Comparison of ENCODE assay signal across 24 cellular contexts in genomic region chr7:32531402-32531801, GRCh38. TPM values are rescaled to one million over a fixed set of nuclear protein-coding genes. Genes with fewer than 3 reads are reported as not detected.
DNase-seq lines count a peak whose midpoint lies in the region; ATAC-seq, FAIRE-seq and TF ChIP-seq lines count a peak whose summit lies in the region.
"Had no signal": no experiment of that assay in that cellular context is flagged by ENCODE, and none has a peak within 500 bp of the region (broad histone marks: within the 10 kb centered on the region; RNA-seq: fewer than 3 reads in every experiment).

No MANE protein-coding gene starts in this region.

- no peak overlapping the region for H3K4ac ChIP-seq in trophoblast cell (ENCODE audit: low read depth, low read length)
- no peak overlapping the region for H3K4ac ChIP-seq in mesenchymal stem cell (ENCODE audit: low read depth in 1 of 2, low read length in 2 of 2)

- H3K27me3 ChIP-seq in HepG2 (ENCODE audit: control insufficient read depth in 1 of 2, insufficient read depth in 2 of 2, low read length in 2 of 2) (no peaks in the 10 kb centered on the region), right lobe of liver (no peaks in the 10 kb centered on the region), trophoblast cell (ENCODE audit: insufficient read depth, low read length) (no peaks in the 10 kb centered on the region), mesenchymal stem cell (ENCODE audit: control insufficient read depth in 1 of 2, insufficient read depth in 1 of 2, low read length in 2 of 2) (no peaks in the 10 kb centered on the region), foreskin keratinocyte (no peaks in the 10 kb centered on the region)
- H3K27me3 ChIP-seq: BE2C; BLaER1 treated with 17β-estradiol and CSF1 and Interleukin-3, amounts not matched to agents 10 nM and 100 nM had no signal

- peak overlapping the region; percentile 11 for H3K18ac ChIP-seq in trophoblast cell (ENCODE audit: low read length)
- no peak overlapping the region for H3K18ac ChIP-seq in mesenchymal stem cell (ENCODE audit: low read depth in 1 of 2, low read length in 2 of 2)

- H3K27ac Mint-ChIP-seq in WTC11, result no peak overlapping the region
- H3K27ac Mint-ChIP-seq: CD14-positive monocyte; CD4-positive, alpha-beta T cell had no signal

- no peak for TF ChIP-seq RAD21 in HepG2 (CRISPR knock-in tag; IDR thresholded peaks at IDR 0.05)

- H3K36me3 Mint-ChIP-seq in WTC11, result no peaks in the 10 kb centered on the region

- H3K79me1 ChIP-seq in trophoblast cell (ENCODE audit: low read length) (no peaks in the 10 kb centered on the region), mesenchymal stem cell (replicated peaks; ENCODE audit: low read length, poor library complexity, severe bottlenecking) (peaks cover 26% of the 10 kb centered on the region)

- TF ChIP-seq POLR2A in HepG2 (IDR thresholded peaks at IDR 0.05; ENCODE audit: insufficient read depth in 1 of 2, low read depth in 2 of 2, low read length in 2 of 2), result no peak
- no peak for TF ChIP-seq POLR2A in right lobe of liver (IDR thresholded peaks at IDR 0.05)

- H4K8ac ChIP-seq in trophoblast cell (ENCODE audit: low read depth, low read length) (peak overlapping the region; percentile 23), mesenchymal stem cell (ENCODE audit: low read length) (no peak overlapping the region)

- H3K4me3 ChIP-seq in HepG2 (replicated peaks in 1 of 3; ENCODE audit: insufficient read depth in 1 of 3, low read depth in 2 of 3, low read length in 3 of 3), result no peak overlapping the region
- no peak overlapping the region for H3K4me3 ChIP-seq in right lobe of liver
- no peak overlapping the region for H3K4me3 ChIP-seq in trophoblast cell (ENCODE audit: low read depth, low read length)
- H3K4me3 ChIP-seq in mesenchymal stem cell (ENCODE audit: insufficient read depth in 1 of 2, low read depth in 1 of 2, low read length in 2 of 2), result no peak overlapping the region
- H3K4me3 ChIP-seq: A549; BLaER1 treated with 17β-estradiol and CSF1 and Interleukin-3, amounts not matched to agents 10 nM and 100 nM had no signal

- H3K4me1 Mint-ChIP-seq in WTC11, result peaks cover 66% of the 10 kb centered on the region

- intact Hi-C loops in HepG2 (cut with micrococcal nuclease; ENCODE audit: unreplicated experiment) (no loop called here), right lobe of liver (cut with DNase I) (no loop called here)

- BruUV-seq in HepG2 (replicated peaks; lab: Mats Ljungman, UMichigan), result no TSS peak

- H2AK5ac ChIP-seq in trophoblast cell (ENCODE audit: low read length), result no peak overlapping the region
- no peak overlapping the region for H2AK5ac ChIP-seq in mesenchymal stem cell (ENCODE audit: low read length, severe bottlenecking)

- H3K23ac ChIP-seq in trophoblast cell (ENCODE audit: low read length), result no peak overlapping the region
- H3K23ac ChIP-seq in mesenchymal stem cell (ENCODE audit: low read length in 2 of 2), result no peak overlapping the region

- TF ChIP-seq CTCF in HepG2 (CRISPR knock-in tag; IDR thresholded peaks at IDR 0.05) (no peak), right lobe of liver (IDR thresholded peaks at IDR 0.05) (no peak), WTC11 (IDR thresholded peaks at IDR 0.05) (no peak), foreskin keratinocyte (conservative IDR thresholded peaks at IDR 0.05) (no peak)

- no peaks in the 10 kb centered on the region for H3K9me3 Mint-ChIP-seq in WTC11
- H3K9me3 Mint-ChIP-seq: CD4-positive, alpha-beta T cell had no signal

- CTCF ChIA-PET in HepG2 (lab: Yijun Ruan, JAX; ENCODE audit: low intra/inter-chr PET ratio, low total read pairs), result no interaction called here
- CTCF ChIA-PET in WTC11 (lab: Charles Lee), result interaction anchor here (0.8 kb wide), 1 partner anchor 36 kb away, joined by 3 read pairs; the partner anchor contains the start of gene AVL9

- DNase-seq in HepG2 (ENCODE audit: low spot score), result no peak
- DNase-seq in right lobe of liver, result no peak
- no peak for DNase-seq in WTC11 (ENCODE audit: low spot score)
- no peak for DNase-seq in trophoblast cell
- DNase-seq in mesenchymal stem cell, result no peak
- no peak for DNase-seq in foreskin keratinocyte
- DNase-seq: 8988T; ACHN; AML-193; BE2C; Calu3; CD4-positive, alpha-beta T cell; COR-L47; DMS53; DMS79 treated with DMSO at 0.1 percent for 48 hours; GF-D8; GOT3; HCEC 1CT had no signal

- FAIRE-seq in HepG2 (lab: Jason Lieb, UNC), result no peak
- FAIRE-seq: A549, GM12891, GM18507, H54 had no signal

- no peaks in the 10 kb centered on the region for H3K27me3 Mint-ChIP-seq in WTC11 (ENCODE audit: low read depth)
- H3K27me3 Mint-ChIP-seq: CD4-positive, alpha-beta T cell had no signal

- H3K4me2 ChIP-seq in HepG2 (ENCODE audit: low read depth, low read length) (no peak overlapping the region), trophoblast cell (ENCODE audit: low read length) (no peak overlapping the region), mesenchymal stem cell (ENCODE audit: low read length, poor library complexity, severe bottlenecking) (no peak overlapping the region)
- H3K4me2 ChIP-seq: A549; BLaER1 treated with 17β-estradiol and CSF1 and Interleukin-3, amounts not matched to agents 10 nM and 100 nM had no signal

- 0 out of 2 replicates have a peak, but pooled peaks cover 4% of the 10 kb centered on the region for H4K20me1 ChIP-seq in HepG2 (ENCODE audit: insufficient read depth, low read length)

- no peaks in the 10 kb centered on the region for H3K9me3 ChIP-seq in HepG2 (ENCODE audit: low read length)
- no peaks in the 10 kb centered on the region for H3K9me3 ChIP-seq in right lobe of liver
- peaks cover 2% of the 10 kb centered on the region for H3K9me3 ChIP-seq in trophoblast cell (ENCODE audit: insufficient read depth, low read depth, low read length)
- no peaks in the 10 kb centered on the region for H3K9me3 ChIP-seq in mesenchymal stem cell (ENCODE audit: control insufficient read depth, low read length)
- H3K9me3 ChIP-seq: A549, BE2C had no signal

- H2BK5ac ChIP-seq in trophoblast cell (ENCODE audit: low read depth, low read length, poor library complexity), result no peak overlapping the region
- no peak overlapping the region for H2BK5ac ChIP-seq in mesenchymal stem cell (ENCODE audit: low read depth, low read length, poor library complexity, severe bottlenecking)

- ATAC-seq in HepG2 (no peak), right lobe of liver (no peak), WTC11 (peak; percentile 58), foreskin keratinocyte (no peak)
- ATAC-seq: A549 had no signal

- H3K36me3 ChIP-seq in HepG2 (replicated peaks in 1 of 2; ENCODE audit: control insufficient read depth in 1 of 2, insufficient read depth in 2 of 2, low read length in 2 of 2) (peaks cover 0 to 10% of the 10 kb centered on the region in 2 experiments; a peak in 4 of 5 replicates), right lobe of liver (no peaks in the 10 kb centered on the region), trophoblast cell (ENCODE audit: control insufficient read depth in 1 of 2, insufficient read depth in 2 of 2, low read length in 2 of 2) (peaks cover 5 to 7% of the 10 kb centered on the region in 2 experiments), mesenchymal stem cell (ENCODE audit: control insufficient read depth in 1 of 2, insufficient read depth in 2 of 2, low read depth in 1 of 2, low read length in 2 of 2) (peaks cover 8 to 9% of the 10 kb centered on the region in 2 experiments)
- H3K36me3 ChIP-seq: BE2C had no signal

- H2BK15ac ChIP-seq in mesenchymal stem cell (ENCODE audit: low read depth, poor library complexity, severe bottlenecking), result no peak overlapping the region

- in situ Hi-C loops in HepG2 (cut with HindIII; ENCODE audit: extremely low pct_ligation_motif_present, low pct_unique_long_range_greater_than_20kb), result no loop called here

- H3K14ac ChIP-seq in trophoblast cell (ENCODE audit: low read length) (no peak overlapping the region), mesenchymal stem cell (ENCODE audit: low read length in 2 of 2) (no peak overlapping the region)

- 92% methylated on average over 13 of the region's 13 CpGs for WGBS in HepG2 (ENCODE audit: low lambda C conversion rate)
- WGBS in right lobe of liver (ENCODE audit: insufficient coverage, low coverage, low lambda C conversion rate, missing lambda C conversion rate), result 87% methylated on average over 6 of the region's 13 CpGs
- no CpG with 5 or more reads among the region's 13 CpGs for WGBS in trophoblast cell (ENCODE audit: extremely low coverage, insufficient coverage, insufficient read length)
- 94% methylated on average over 13 of the region's 13 CpGs for WGBS in mesenchymal stem cell

- POLR2A ChIA-PET in HepG2 (lab: Yijun Ruan, JAX) (no interaction called here), WTC11 (lab: Charles Lee) (interaction anchor here (1.1 kb wide), 1 partner anchor 36 kb away, joined by 4 read pairs; the partner anchor contains the start of gene AVL9)

- no peak overlapping the region for H3K4me3 Mint-ChIP-seq in WTC11
- H3K4me3 Mint-ChIP-seq: CD14-positive monocyte; CD4-positive, alpha-beta T cell had no signal

- H3K79me2 ChIP-seq in HepG2 (ENCODE audit: insufficient read depth, low read length), result peaks cover 33% of the 10 kb centered on the region
- H3K79me2 ChIP-seq in trophoblast cell (ENCODE audit: control insufficient read depth, insufficient read depth, low read length, poor library complexity), result no peaks in the 10 kb centered on the region

- no peak overlapping the region for H2BK12ac ChIP-seq in trophoblast cell (ENCODE audit: low read length)
- H2BK12ac ChIP-seq in mesenchymal stem cell (ENCODE audit: low read length in 2 of 2), result no peak overlapping the region

- H3K4me1 ChIP-seq in HepG2 (ENCODE audit: insufficient read depth, low read length) (no peaks in the 10 kb centered on the region), right lobe of liver (no peaks in the 10 kb centered on the region), trophoblast cell (ENCODE audit: control insufficient read depth in 1 of 2, insufficient read depth in 2 of 2, low read length in 2 of 2) (peaks cover 0 to 6% of the 10 kb centered on the region in 2 experiments), mesenchymal stem cell (ENCODE audit: control insufficient read depth, insufficient read depth, low read depth, low read length) (peaks cover 10% of the 10 kb centered on the region), foreskin keratinocyte (peaks cover under 1% of the 10 kb centered on the region)
- H3K4me1 ChIP-seq: BE2C had no signal

- no peak overlapping the region for H2BK120ac ChIP-seq in trophoblast cell (ENCODE audit: insufficient read depth, low read length, poor library complexity)
- H2BK120ac ChIP-seq in mesenchymal stem cell (ENCODE audit: low read depth, low read length), result no peak overlapping the region

- TF ChIP-seq EP300 in HepG2 (IDR thresholded peaks at IDR 0.05; ENCODE audit: low read depth in 2 of 2, low read length in 2 of 2) (no peak), HepG2 (CRISPR knock-in tag; IDR thresholded peaks at IDR 0.05; ENCODE audit: borderline replicate concordance) (no peak)

- H4K12ac ChIP-seq in trophoblast cell (ENCODE audit: low read depth, low read length), result no peak overlapping the region

- H2AFZ ChIP-seq in HepG2 (ENCODE audit: low read length) (no peak overlapping the region), trophoblast cell (ENCODE audit: insufficient read depth, low read length, poor library complexity) (no peak overlapping the region), mesenchymal stem cell (ENCODE audit: low read depth, low read length) (no peak overlapping the region)

- no peak overlapping the region for H3K9ac ChIP-seq in HepG2 (ENCODE audit: insufficient read depth, low read depth, low read length)
- H3K9ac ChIP-seq in trophoblast cell (ENCODE audit: low read length), result peak overlapping the region; percentile 75
- no peak overlapping the region for H3K9ac ChIP-seq in mesenchymal stem cell (ENCODE audit: low read length)
- H3K9ac ChIP-seq: BLaER1 treated with 17β-estradiol and CSF1 and Interleukin-3, amounts not matched to agents 10 nM and 100 nM had no signal

- H3K27ac ChIP-seq in HepG2 (ENCODE audit: extremely low read length, insufficient read depth, low read length), result no peak overlapping the region
- no peak overlapping the region for H3K27ac ChIP-seq in right lobe of liver
- H3K27ac ChIP-seq in trophoblast cell (ENCODE audit: low read depth, low read length), result no peak overlapping the region
- no peak overlapping the region for H3K27ac ChIP-seq in mesenchymal stem cell (ENCODE audit: low read length, poor library complexity, severe bottlenecking)
- no peak overlapping the region for H3K27ac ChIP-seq in foreskin keratinocyte
- H3K27ac ChIP-seq: A549; BLaER1 treated with 17β-estradiol and CSF1 and Interleukin-3, amounts not matched to agents 10 nM and 100 nM had no signal

- H4K91ac ChIP-seq in trophoblast cell (ENCODE audit: low read depth, low read length) (no peak overlapping the region), mesenchymal stem cell (ENCODE audit: low read length) (no peak overlapping the region)

RNA-seq across cellular contexts. Expression of gene AVL9, which starts 36.1 kb away (rescaled TPM):
- total RNA-seq in HepG2 (2016; rRNA removed; fragmentation: Illumina TruSeq; extraction: Trizol) (48.0 and 65.3 TPM in 2 replicates), right lobe of liver (10 to 100 TPM; 12.5 to 22.9 (median 15.3) TPM), WTC11 (2021) (52.7 to 55.6 TPM (median 53.2 TPM) in 3 replicates), foreskin keratinocyte (26.5 and 33.1 TPM in 2 replicates)
- total RNA-seq in HepG2 (2016; cell fraction: cytosol; rRNA removed; fragmentation: Illumina TruSeq; extraction: Trizol; ENCODE audit: low read depth), result 8.4 and 10.1 TPM in 2 replicates
- 42.6 and 60.3 TPM in 2 replicates for total RNA-seq in HepG2 (2016; cell fraction: insoluble cytoplasmic fraction; rRNA removed; fragmentation: Illumina TruSeq; extraction: Trizol)
- 25.0 and 26.9 TPM in 2 replicates for total RNA-seq in HepG2 (2016; cell fraction: membrane; rRNA removed; fragmentation: Illumina TruSeq; extraction: Trizol)
- total RNA-seq in HepG2 (2016; cell fraction: nucleus; rRNA removed; fragmentation: Illumina TruSeq; extraction: Trizol), result 34.2 and 39.9 TPM in 2 replicates
- polyA plus RNA-seq in HepG2 (2011; rRNA removed) (28.3 and 29.9 TPM in 2 replicates), foreskin keratinocyte (12.6 and 12.7 TPM in 2 replicates)
- polyA plus RNA-seq in HepG2 (2011; cell fraction: cytosol; rRNA removed), result 11.7 and 18.3 TPM in 2 replicates
- 21.0 and 28.7 TPM in 2 replicates for polyA plus RNA-seq in HepG2 (2011; cell fraction: nucleus; rRNA removed)
- polyA plus RNA-seq in HepG2 (2012), result 23.2 and 32.9 TPM in 2 replicates
- polyA plus RNA-seq in HepG2 (2016; cell fraction: cytosol; fragmentation: Illumina TruSeq; extraction: Trizol; ENCODE audit: low read depth), result 3.4 and 5.0 TPM in 2 replicates
- polyA plus RNA-seq in HepG2 (2016; cell fraction: insoluble cytoplasmic fraction; fragmentation: Illumina TruSeq; extraction: Trizol; ENCODE audit: low read depth), result 27.6 and 28.0 TPM in 2 replicates
- 8.9 and 9.9 TPM in 2 replicates for polyA plus RNA-seq in HepG2 (2016; cell fraction: membrane; fragmentation: Illumina TruSeq; extraction: Trizol; ENCODE audit: low read depth)
- 24.8 and 33.1 TPM in 2 replicates for polyA plus RNA-seq in HepG2 (2016; cell fraction: nucleus; fragmentation: Illumina TruSeq; extraction: Trizol; ENCODE audit: insufficient read depth, low read depth)
- 21.4 and 43.4 TPM in 2 replicates for polyA minus RNA-seq in HepG2 (2011; rRNA and poly(A)+ RNA removed; ENCODE audit: low replicate concordance)
- 21.0 and 29.9 TPM in 2 replicates for polyA minus RNA-seq in HepG2 (2011; cell fraction: cytosol; rRNA and poly(A)+ RNA removed)
- polyA minus RNA-seq in HepG2 (2011; cell fraction: nucleus; rRNA and poly(A)+ RNA removed), result 38.9 and 43.9 TPM in 2 replicates
- 19.8 and 22.5 TPM in 2 replicates for polyA plus RNA-seq in trophoblast cell (2013)
- 11.4 TPM for polyA plus RNA-seq in mesenchymal stem cell (2013, experiment 1 of 2)
- 12.5 TPM for polyA plus RNA-seq in mesenchymal stem cell (2013, experiment 2 of 2)

RNA-seq across cellular contexts. Expression of gene LSM5, which starts 41.2 kb away (rescaled TPM):
- total RNA-seq in HepG2 (2016; rRNA removed; fragmentation: Illumina TruSeq; extraction: Trizol), result 183 and 263 TPM in 2 replicates
- total RNA-seq in HepG2 (2016; cell fraction: cytosol; rRNA removed; fragmentation: Illumina TruSeq; extraction: Trizol; ENCODE audit: low read depth), result 108 and 122 TPM in 2 replicates
- total RNA-seq in HepG2 (2016; cell fraction: insoluble cytoplasmic fraction; rRNA removed; fragmentation: Illumina TruSeq; extraction: Trizol), result 173 and 263 TPM in 2 replicates
- 189 and 198 TPM in 2 replicates for total RNA-seq in HepG2 (2016; cell fraction: membrane; rRNA removed; fragmentation: Illumina TruSeq; extraction: Trizol)
- 85.6 and 86.2 TPM in 2 replicates for total RNA-seq in HepG2 (2016; cell fraction: nucleus; rRNA removed; fragmentation: Illumina TruSeq; extraction: Trizol)
- polyA plus RNA-seq in HepG2 (2011; rRNA removed), result 20.9 and 30.3 TPM in 2 replicates
- 22.8 and 30.7 TPM in 2 replicates for polyA plus RNA-seq in HepG2 (2011; cell fraction: cytosol; rRNA removed)
- polyA plus RNA-seq in HepG2 (2011; cell fraction: nucleus; rRNA removed), result 14.0 and 17.1 TPM in 2 replicates
- 59.3 and 101 TPM in 2 replicates for polyA plus RNA-seq in HepG2 (2012)
- polyA plus RNA-seq in HepG2 (2016; cell fraction: cytosol; fragmentation: Illumina TruSeq; extraction: Trizol; ENCODE audit: low read depth), result 149 and 210 TPM in 2 replicates
- polyA plus RNA-seq in HepG2 (2016; cell fraction: insoluble cytoplasmic fraction; fragmentation: Illumina TruSeq; extraction: Trizol; ENCODE audit: low read depth), result 310 and 333 TPM in 2 replicates
- 229 and 256 TPM in 2 replicates for polyA plus RNA-seq in HepG2 (2016; cell fraction: membrane; fragmentation: Illumina TruSeq; extraction: Trizol; ENCODE audit: low read depth)
- 161 and 170 TPM in 2 replicates for polyA plus RNA-seq in HepG2 (2016; cell fraction: nucleus; fragmentation: Illumina TruSeq; extraction: Trizol; ENCODE audit: insufficient read depth, low read depth)
- polyA minus RNA-seq in HepG2 (2011; rRNA and poly(A)+ RNA removed; ENCODE audit: low replicate concordance), result 7.2 and 7.6 TPM in 2 replicates
- 3.7 and 7.6 TPM in 2 replicates for polyA minus RNA-seq in HepG2 (2011; cell fraction: cytosol; rRNA and poly(A)+ RNA removed)
- 31.2 and 35.9 TPM in 2 replicates for polyA minus RNA-seq in HepG2 (2011; cell fraction: nucleus; rRNA and poly(A)+ RNA removed)
- 10 to 100 TPM in 5 of 6 experiments, 1 to 10 TPM in 1; 8.7 to 26.2 (median 21.8) TPM for total RNA-seq in right lobe of liver
- 89.3 to 96.1 TPM (median 89.5 TPM) in 3 replicates for total RNA-seq in WTC11 (2021)
- 126 and 134 TPM in 2 replicates for polyA plus RNA-seq in trophoblast cell (2013)
- 67.9 TPM for polyA plus RNA-seq in mesenchymal stem cell (2013, experiment 1 of 2)
- polyA plus RNA-seq in mesenchymal stem cell (2013, experiment 2 of 2), result 76.5 TPM
- 81.9 and 90.5 TPM in 2 replicates for total RNA-seq in foreskin keratinocyte
- polyA plus RNA-seq in foreskin keratinocyte, result 126 and 150 TPM in 2 replicates
